Comparison of ENCODE assay signal across 20 cellular contexts in genomic region chr20:56774873-56775272, GRCh38.
DNase-seq lines count a peak whose midpoint lies in the region; ATAC-seq, FAIRE-seq and TF ChIP-seq lines count a peak whose summit lies in the region.
"Had no signal": no experiment of that assay in that cellular context is flagged by ENCODE, and none has a peak within 500 bp of the region (broad histone marks: within the 10 kb centered on the region; RNA-seq: fewer than 3 reads in every experiment).

No MANE protein-coding gene starts in this region.

- TF ChIP-seq RAD21 in HepG2 (CRISPR knock-in tag; IDR thresholded peaks at IDR 0.05): no peak
- TF ChIP-seq RAD21 in K562 (CRISPR knock-in tag; conservative IDR thresholded peaks at IDR 0.05 in 1 of 2, IDR thresholded peaks at IDR 0.05 in 1 of 2): no peak

- no peak overlapping the region for H3K4me3 ChIP-seq in HepG2 (replicated peaks in 1 of 3; ENCODE audit: insufficient read depth in 1 of 3, low read depth in 2 of 3, low read length in 3 of 3)
- no peak overlapping the region for H3K4me3 ChIP-seq in right lobe of liver
- H3K4me3 ChIP-seq in K562: no peak overlapping the region
- H3K4me3 ChIP-seq in kidney (ENCODE audit: low read length in 2 of 2): no peak overlapping the region
- H3K4me3 ChIP-seq: A549; BLaER1 treated with 17β-estradiol and CSF1 and Interleukin-3, amounts not matched to agents 10 nM and 100 nM had no signal

- WGBS in HepG2 (ENCODE audit: low lambda C conversion rate): 33% methylated on average over 5 of the region's 5 CpGs
- no CpG with 5 or more reads among the region's 5 CpGs for WGBS in right lobe of liver (ENCODE audit: insufficient coverage, low coverage, low lambda C conversion rate, missing lambda C conversion rate)
- 0% methylated on average over 5 of the region's 5 CpGs for WGBS in K562 (ENCODE audit: insufficient coverage, low coverage, missing lambda C conversion rate)

- TF ChIP-seq CTCF in HepG2 (CRISPR knock-in tag; IDR thresholded peaks at IDR 0.05): no peak
- TF ChIP-seq CTCF in right lobe of liver (IDR thresholded peaks at IDR 0.05): no peak
- TF ChIP-seq CTCF in K562 (IDR thresholded peaks at IDR 0.05 in 2 of 3, conservative IDR thresholded peaks at IDR 0.05 in 1 of 3; ENCODE audit: insufficient read depth in 2 of 3, low read depth in 1 of 3, low read length in 3 of 3): no peak
- TF ChIP-seq CTCF in kidney (IDR thresholded peaks at IDR 0.05; ENCODE audit: borderline replicate concordance, extremely low read depth, insufficient read depth): no peak

- H3K9me3 ChIP-seq in HepG2 (ENCODE audit: low read length) (no peaks in the 10 kb centered on the region), right lobe of liver (no peaks in the 10 kb centered on the region), K562 (replicated peaks; ENCODE audit: control insufficient read depth, insufficient read depth, low read depth, low read length) (no peaks in the 10 kb centered on the region), kidney (ENCODE audit: control insufficient read depth in 1 of 2, low read length in 2 of 2) (no peaks in the 10 kb centered on the region)
- H3K9me3 ChIP-seq: A549; BLaER1 treated with 17β-estradiol and CSF1 and Interleukin-3, amounts not matched to agents 10 nM and 100 nM; Caco-2 had no signal

- in situ Hi-C loops in HepG2 (cut with HindIII; ENCODE audit: extremely low pct_ligation_motif_present, low pct_unique_long_range_greater_than_20kb) (no loop called here), K562 (cut with MboI) (no loop called here)

- CTCF ChIA-PET in HepG2 (lab: Yijun Ruan, JAX; ENCODE audit: low intra/inter-chr PET ratio, low total read pairs) (no interaction called here), K562 (lab: Yijun Ruan, JAX; ENCODE audit: low intra/inter-chr PET ratio) (no interaction called here)

- intact Hi-C loops in HepG2 (cut with micrococcal nuclease; ENCODE audit: unreplicated experiment) (no loop called here), right lobe of liver (cut with DNase I) (no loop called here), K562 (cut with micrococcal nuclease) (no loop called here), kidney (cut with DNase I) (no loop called here)

- POLR2A ChIA-PET in HepG2 (lab: Yijun Ruan, JAX) (no interaction called here), K562 (lab: Yijun Ruan, JAX) (no interaction called here)

- no peak for FAIRE-seq in HepG2 (lab: Jason Lieb, UNC)
- FAIRE-seq in K562 (lab: Jason Lieb, UNC): no peak
- FAIRE-seq in kidney (lab: Jason Lieb, UNC): no peak
- FAIRE-seq: A549, D721Med, G401.6, GM12891, GM19239 had no signal

- TF ChIP-seq EP300 in HepG2 (IDR thresholded peaks at IDR 0.05; ENCODE audit: low read depth in 2 of 2, low read length in 2 of 2) (no peak), HepG2 (CRISPR knock-in tag; IDR thresholded peaks at IDR 0.05; ENCODE audit: borderline replicate concordance) (no peak), K562 (IDR thresholded peaks at IDR 0.05; ENCODE audit: low read length) (no peak)

- BruUV-seq in HepG2 (replicated peaks; lab: Mats Ljungman, UMichigan) (no TSS peak), K562 (replicated peaks; lab: Mats Ljungman, UMichigan) (no TSS peak)

- H3K36me3 ChIP-seq in HepG2 (replicated peaks in 1 of 2; ENCODE audit: control insufficient read depth in 1 of 2, insufficient read depth in 2 of 2, low read length in 2 of 2) (no peaks in the 10 kb centered on the region), right lobe of liver (no peaks in the 10 kb centered on the region), K562 (ENCODE audit: control insufficient read depth, insufficient read depth, low read length) (no peaks in the 10 kb centered on the region), kidney (ENCODE audit: control insufficient read depth in 1 of 2, insufficient read depth in 2 of 2, low read length in 2 of 2) (no peaks in the 10 kb centered on the region)
- H3K36me3 ChIP-seq: BLaER1 treated with 17β-estradiol and CSF1 and Interleukin-3, amounts not matched to agents 10 nM and 100 nM had no signal

- H4K20me1 ChIP-seq in HepG2 (ENCODE audit: insufficient read depth, low read length): no peaks in the 10 kb centered on the region
- H4K20me1 ChIP-seq in K562 (replicated peaks; ENCODE audit: control insufficient read depth, insufficient read depth, low read length): no peaks in the 10 kb centered on the region
- H4K20me1 ChIP-seq: BLaER1 treated with 17β-estradiol and CSF1 and Interleukin-3, amounts not matched to agents 10 nM and 100 nM had no signal

- H3K4me2 ChIP-seq in HepG2 (ENCODE audit: low read depth, low read length) (no peak overlapping the region), K562 (ENCODE audit: insufficient read depth, low read length) (no peak overlapping the region)
- H3K4me2 ChIP-seq: A549; BLaER1 treated with 17β-estradiol and CSF1 and Interleukin-3, amounts not matched to agents 10 nM and 100 nM had no signal

- ATAC-seq in HepG2 (no peak), right lobe of liver (no peak), K562 (peak; percentile 67), HG03378 (IDR thresholded peaks at IDR 0.05; ENCODE audit: unreplicated experiment) (no peak)
- ATAC-seq: A549; CD8-positive, alpha-beta T cell had no signal

- H3K9ac ChIP-seq in HepG2 (ENCODE audit: insufficient read depth, low read depth, low read length) (no peak overlapping the region), K562 (ENCODE audit: insufficient read depth in 1 of 2, low read depth in 2 of 2, low read length in 2 of 2) (no peak overlapping the region), kidney (ENCODE audit: low read length in 2 of 2) (no peak overlapping the region)
- H3K9ac ChIP-seq: BLaER1 treated with 17β-estradiol and CSF1 and Interleukin-3, amounts not matched to agents 10 nM and 100 nM had no signal

- no peak for TF ChIP-seq POLR2A in HepG2 (IDR thresholded peaks at IDR 0.05; ENCODE audit: insufficient read depth in 1 of 2, low read depth in 2 of 2, low read length in 2 of 2)
- TF ChIP-seq POLR2A in right lobe of liver (IDR thresholded peaks at IDR 0.05): no peak
- TF ChIP-seq POLR2A in K562 (conservative IDR thresholded peaks at IDR 0.05): no peak

- H3K27ac ChIP-seq in HepG2 (ENCODE audit: extremely low read length, insufficient read depth, low read length): no peak overlapping the region
- no peak overlapping the region for H3K27ac ChIP-seq in right lobe of liver
- no peak overlapping the region for H3K27ac ChIP-seq in K562 (ENCODE audit: extremely low read depth, low read depth, low read length)
- no peak overlapping the region for H3K27ac ChIP-seq in kidney (ENCODE audit: low read depth in 2 of 2, low read length in 2 of 2)
- H3K27ac ChIP-seq: 22Rv1; BLaER1 treated with 17β-estradiol and CSF1 and Interleukin-3, amounts not matched to agents 10 nM and 100 nM; C4-2B had no signal

- no peaks in the 10 kb centered on the region for H3K9me1 ChIP-seq in K562 (ENCODE audit: control insufficient read depth, insufficient read depth, low read length)

- H3K4me1 ChIP-seq in HepG2 (ENCODE audit: insufficient read depth, low read length) (no peaks in the 10 kb centered on the region), right lobe of liver (peaks cover 0 to 7% (median 0%) of the 10 kb centered on the region in 4 donors), K562 (replicated peaks in 1 of 2; ENCODE audit: control insufficient read depth in 2 of 2, insufficient read depth in 2 of 2, low read length in 2 of 2) (no peaks in the 10 kb centered on the region), kidney (ENCODE audit: control insufficient read depth in 1 of 2, insufficient read depth in 1 of 2, low read depth in 1 of 2, low read length in 2 of 2) (no peaks in the 10 kb centered on the region)
- H3K4me1 ChIP-seq: Caco-2 had no signal

- H3K79me2 ChIP-seq in HepG2 (ENCODE audit: insufficient read depth, low read length) (no peaks in the 10 kb centered on the region), K562 (ENCODE audit: control insufficient read depth, insufficient read depth, low read length) (no peaks in the 10 kb centered on the region)

- no peak for DNase-seq in HepG2 (ENCODE audit: low spot score)
- no peak for DNase-seq in right lobe of liver
- peak in 1 of 4 experiments; percentile 9 for DNase-seq in K562 (ENCODE audit: extremely low read depth in 1 of 4, low spot score in 3 of 4)
- DNase-seq in kidney: no peak
- DNase-seq: AML-193; Caco-2; Calu3; CD4-positive, alpha-beta T cell; CD8-positive, alpha-beta T cell; DMS79 treated with DMSO at 0.1 percent for 48 hours; GF-D8 had no signal

- H2AFZ ChIP-seq in HepG2 (ENCODE audit: low read length) (no peak overlapping the region), K562 (ENCODE audit: low read depth, low read length) (no peak overlapping the region)

- peaks cover 0 to 12% of the 10 kb centered on the region in 2 experiments; a peak in 2 of 5 replicates for H3K27me3 ChIP-seq in HepG2 (ENCODE audit: control insufficient read depth in 1 of 2, insufficient read depth in 2 of 2, low read length in 2 of 2)
- H3K27me3 ChIP-seq in right lobe of liver: no peaks in the 10 kb centered on the region
- peaks cover 2 to 7% of the 10 kb centered on the region in 2 experiments; a peak in 3 of 5 replicates for H3K27me3 ChIP-seq in K562 (ENCODE audit: control insufficient read depth in 2 of 2, insufficient read depth in 2 of 2, low read length in 2 of 2)
- H3K27me3 ChIP-seq: BLaER1 treated with 17β-estradiol and CSF1 and Interleukin-3, amounts not matched to agents 10 nM and 100 nM had no signal

TF ChIP-seq in HepG2, 621 proteins besides CTCF, POLR2A, EP300 and RAD21:
- TF ChIP-seq CHD2 (IDR thresholded peaks at IDR 0.05; ENCODE audit: low read depth, low read length) (peak; percentile 79), ZNF761 (CRISPR knock-in tag; conservative IDR thresholded peaks at IDR 0.05) (no peak)

TF ChIP-seq in K562, 482 proteins besides CTCF, POLR2A, EP300 and RAD21 (continues in another document):
- TF ChIP-seq IRF9 (tag; IDR thresholded peaks at IDR 0.05) (no peak), ZNF75A (CRISPR knock-in tag; IDR thresholded peaks at IDR 0.05) (no peak)

Comparison
In these comparisons a context has a peak if more than half of its experiments do, and no peak if none do; other contexts are left out.
1. Of the 241 proteins assayed by ChIP-seq in both HepG2 and K562: peak only in HepG2: none; only in K562: none; in both: CHD2; in neither: 240.